In genomic region chr18:75063196-75063595, GRCh38 we compare ENCODE assay signal across 25 cellular contexts.
"Had no signal": no experiment of that assay in that cellular context is flagged by ENCODE, and none has a peak within 500 bp of the region (broad histone marks: within the 10 kb centered on the region; RNA-seq: fewer than 3 reads in every experiment).

No MANE protein-coding gene starts in this region.

- H3K4me1 ChIP-seq: gastrocnemius medialis, parathyroid adenoma, right lobe of liver, tibial nerve, upper lobe of left lung, uterus had no signal

- H3K36me3 ChIP-seq: right lobe of liver, uterus had no signal

- ATAC-seq: effector memory CD8-positive, alpha-beta T cell; gastrocnemius medialis; left lobe of liver; natural killer cell had no signal

- H3K79me2 ChIP-seq: parathyroid adenoma had no signal

- H3K27ac ChIP-seq: gastrocnemius medialis, parathyroid adenoma, right lobe of liver, thoracic aorta, tibial nerve, upper lobe of left lung, uterus had no signal

- H3K27me3 ChIP-seq: gastrocnemius medialis, right lobe of liver, tibial nerve, upper lobe of left lung, uterus had no signal

- H3K27me3 Mint-ChIP-seq: effector memory CD8-positive, alpha-beta T cell; progenitor cell of endocrine pancreas had no signal

- DNase-seq: cerebellar nuclear complex; cortex of kidney; effector memory CD8-positive, alpha-beta T cell; foreskin fibroblast; gastrocnemius medialis; head of caudate nucleus; kidney; mesenchymal stem cell; natural killer cell; right lobe of liver; stimulated activated CD4-positive, alpha-beta T cell treated with anti-CD3 and anti-CD28 coated beads, Interleukin-12 subunit alpha, Interleukin-12 subunit beta, amount 100 ng/mL, for 4 hours; stimulated activated CD4-positive, alpha-beta T cell treated with anti-CD3 and anti-CD28 coated beads, Interleukin-1b, Interleukin-23, amount 100 ng/mL, for 48 hours; stimulated activated CD4-positive, alpha-beta T cell treated with anti-CD3 and anti-CD28 coated beads, Interleukin-4, amount 100 ng/mL, for 1 hour; stimulated activated CD8-positive, alpha-beta memory T cell treated with anti-CD3 and anti-CD28 coated beads, Interleukin-4, amount 100 ng/mL, for 48 hours; stimulated activated naive CD4-positive, alpha-beta T cell; substantia nigra; uterus had no signal

- H3K4me2 ChIP-seq: smooth muscle cell had no signal

- H3K27ac Mint-ChIP-seq: effector memory CD8-positive, alpha-beta T cell; natural killer cell; progenitor cell of endocrine pancreas had no signal

- H3K36me3 Mint-ChIP-seq: natural killer cell had no signal

- H3K9me3 Mint-ChIP-seq: effector memory CD8-positive, alpha-beta T cell; natural killer cell had no signal

- H3K4me3 ChIP-seq: gastrocnemius medialis, lung, right lobe of liver, smooth muscle cell, thoracic aorta, tibial nerve, upper lobe of left lung, uterus had no signal

- H2AFZ ChIP-seq: parathyroid adenoma had no signal

- H3K4me3 Mint-ChIP-seq: effector memory CD8-positive, alpha-beta T cell; natural killer cell had no signal

- H3K9me3 ChIP-seq: gastrocnemius medialis, right lobe of liver, thoracic aorta, upper lobe of left lung, uterus had no signal
